8 cellular contexts compared by ENCODE assay signal in the genomic region with DNA sequence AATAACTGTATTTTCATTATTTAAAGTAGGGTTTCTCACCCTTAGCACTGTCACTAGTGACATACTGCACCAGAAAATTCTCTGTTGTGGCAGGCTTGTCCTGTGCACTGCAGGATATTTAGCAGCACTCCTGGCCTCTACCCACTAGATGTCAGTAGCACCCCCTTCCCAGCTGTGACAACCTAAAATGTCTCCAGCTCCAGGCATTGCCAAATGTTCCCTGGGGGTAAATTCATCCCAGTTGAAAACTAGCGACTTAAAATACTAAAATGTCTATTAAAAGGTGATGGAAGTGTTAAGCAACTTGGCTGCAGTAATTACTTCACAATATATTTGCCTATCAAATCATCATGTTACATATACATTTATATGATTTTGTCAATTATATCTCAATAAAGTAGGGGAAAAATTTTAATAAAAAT.
DNase-seq lines count a peak whose midpoint lies in the region; ATAC-seq and TF ChIP-seq lines count a peak whose summit lies in the region.

No MANE protein-coding gene starts in this region.

- DNase-seq in C1 segment of cervical spinal cord (lab: John Stamatoyannopoulos, UW) (peak in 8 of 14 donors; percentile 10 to 61 (median 24)), Karpas-422 (peak; percentile 91), RKO (ENCODE audit: low spot score) (peak; percentile 85), ureter (ENCODE audit: low spot score) (peak; percentile 74)
- peak; percentile 32 for DNase-seq in activated T-helper 9 cell treated with anti-CD3 and anti-CD28 coated beads, Interleukin-2, amount 50 U/mL, for 16 hours (ENCODE audit: low read depth)

- H3K27me3 ChIP-seq in Karpas-422 (ENCODE audit: low read length) (no peaks in the 10 kb centered on the region), gastroesophageal sphincter (no peaks in the 10 kb centered on the region), parathyroid adenoma (ENCODE audit: control insufficient read depth, insufficient read depth, low read length) (no peaks in the 10 kb centered on the region)

- H3K4me1 ChIP-seq in Karpas-422 (ENCODE audit: low read length), result peaks cover 32% of the 10 kb centered on the region
- H3K4me1 ChIP-seq in gastroesophageal sphincter, result peaks cover 0 to 26% (median 3%) of the 10 kb centered on the region in 3 donors
- H3K4me1 ChIP-seq in parathyroid adenoma, result no peaks in the 10 kb centered on the region

- H2AFZ ChIP-seq in Karpas-422 (ENCODE audit: low read length) (no peak overlapping the region), parathyroid adenoma (no peak overlapping the region)

- peaks cover 83% of the 10 kb centered on the region for H3K79me2 ChIP-seq in Karpas-422 (ENCODE audit: low read length)
- H3K79me2 ChIP-seq in parathyroid adenoma, result peaks cover 2% of the 10 kb centered on the region

- H3K4me3 ChIP-seq in Karpas-422 (ENCODE audit: low read length), result no peak overlapping the region
- H3K4me3 ChIP-seq in gastroesophageal sphincter, result no peak overlapping the region
- no peak overlapping the region for H3K4me3 ChIP-seq in parathyroid adenoma (ENCODE audit: low read depth, low read length)

- H4K20me1 ChIP-seq in Karpas-422 (ENCODE audit: insufficient read depth, low read depth, low read length), result no peaks in the 10 kb centered on the region

- H3K9me3 ChIP-seq in Karpas-422 (ENCODE audit: low read length) (no peaks in the 10 kb centered on the region), gastroesophageal sphincter (no peaks in the 10 kb centered on the region), parathyroid adenoma (ENCODE audit: control insufficient read depth, low read length) (no peaks in the 10 kb centered on the region)

- H3K4me2 ChIP-seq in Karpas-422 (ENCODE audit: low read depth, low read length, poor library complexity, severe bottlenecking) (peak overlapping the region; percentile 21), parathyroid adenoma (ENCODE audit: low read length) (no peak overlapping the region)

- H3K36me3 ChIP-seq in Karpas-422 (ENCODE audit: insufficient read depth, low read length) (peaks cover 13% of the 10 kb centered on the region; the same call in 1 of the 2 replicates), gastroesophageal sphincter (peaks cover 0 to 12% of the 10 kb centered on the region in 2 donors), parathyroid adenoma (ENCODE audit: control insufficient read depth, insufficient read depth, low read length) (no peaks in the 10 kb centered on the region)

- TF ChIP-seq POLR2A in gastroesophageal sphincter (IDR thresholded peaks at IDR 0.05), result no peak

- H3K9ac ChIP-seq in Karpas-422 (ENCODE audit: low read length) (no peak overlapping the region), parathyroid adenoma (no peak overlapping the region)

- TF ChIP-seq CTCF in gastroesophageal sphincter (IDR thresholded peaks at IDR 0.05) (peak; percentile 70 to 89 (median 74)), parathyroid adenoma (IDR thresholded peaks at IDR 0.05) (peak; percentile 69)

- ATAC-seq in GM19397 (IDR thresholded peaks at IDR 0.05; ENCODE audit: unreplicated experiment) (peak; percentile 67), gastroesophageal sphincter (peak; percentile 81)

- WGBS in gastroesophageal sphincter (ENCODE audit: low coverage in 1 of 2), 2 donors, result 0% methylated on average over 1 of the region's 1 CpG

- TF ChIP-seq EP300 in gastroesophageal sphincter (IDR thresholded peaks at IDR 0.05), result no peak

- H3K27ac ChIP-seq in Karpas-422 (ENCODE audit: low read length) (peak overlapping the region; percentile 46; the same call in 1 of the 2 replicates), gastroesophageal sphincter (no peak overlapping the region), parathyroid adenoma (no peak overlapping the region)

- no peaks in the 10 kb centered on the region for H3K9me2 ChIP-seq in Karpas-422 (replicated peaks; ENCODE audit: insufficient read depth, low read length)

Comparison
In these comparisons a context has a peak if more than half of its experiments do, and no peak if none do; other contexts are left out.
1. DNase-seq: peak in every context shown above with its lines; median percentile 91 in Karpas-422; 85 in RKO; 74 in ureter; 32 in activated T-helper 9 cell treated with anti-CD3 and anti-CD28 coated beads, Interleukin-2, amount 50 U/mL, for 16 hours; 24 in C1 segment of cervical spinal cord.